In the genomic region with DNA sequence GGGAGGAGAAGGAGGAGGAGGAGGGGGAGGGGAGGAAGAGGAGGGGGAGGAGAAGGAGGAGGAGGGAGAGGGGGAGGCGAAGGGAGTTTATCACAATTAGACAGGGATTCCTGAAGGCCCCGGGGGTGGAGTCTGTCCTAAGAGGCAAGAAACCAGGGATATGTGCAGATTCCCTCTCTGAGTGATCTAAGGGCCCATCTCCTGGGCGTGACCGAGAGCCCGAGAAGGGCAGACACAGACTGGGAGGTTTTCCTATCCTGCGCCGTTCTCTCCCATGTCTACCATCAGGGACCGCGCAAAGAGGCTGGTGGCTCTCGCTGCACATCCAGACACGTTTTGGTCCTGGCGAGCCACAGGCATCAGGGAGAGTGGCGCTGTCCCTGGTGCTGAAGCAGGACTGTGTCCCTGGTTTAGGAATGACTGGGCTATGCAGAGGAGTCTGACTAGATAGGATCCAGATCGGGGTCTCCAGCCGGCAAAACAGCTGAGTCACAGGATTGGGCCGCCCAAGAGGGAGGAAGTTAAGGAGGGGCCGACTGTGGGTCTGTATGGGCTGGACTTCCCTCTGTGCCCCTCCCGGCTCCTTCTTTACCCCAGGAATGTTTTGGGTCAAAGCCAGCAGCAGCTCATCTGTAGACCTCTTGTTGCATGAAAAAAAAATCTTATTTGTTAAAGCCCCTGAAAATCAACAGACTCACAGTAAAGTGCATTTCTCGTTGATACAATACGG, we compare ENCODE assay signal across 8 cellular contexts. TPM values are rescaled to one million over a fixed set of nuclear protein-coding genes. Genes with fewer than 3 reads are reported as not detected.
DNase-seq lines count a peak whose midpoint lies in the region; ATAC-seq and TF ChIP-seq lines count a peak whose summit lies in the region.

No MANE protein-coding gene starts in this region.

- no peaks in the 10 kb centered on the region for H3K9me3 ChIP-seq in parathyroid adenoma (ENCODE audit: control insufficient read depth, low read length)

- H3K27me3 ChIP-seq in foreskin keratinocyte (no peaks in the 10 kb centered on the region), parathyroid adenoma (ENCODE audit: control insufficient read depth, insufficient read depth, low read length) (no peaks in the 10 kb centered on the region)

- no peaks in the 10 kb centered on the region for H3K79me2 ChIP-seq in parathyroid adenoma

- no peaks in the 10 kb centered on the region for H3K36me3 Mint-ChIP-seq in activated CD4-positive, alpha-beta memory T cell treated with anti-CD3 and anti-CD28 coated beads for 36 hours

- peaks cover 5% of the 10 kb centered on the region for H3K4me1 Mint-ChIP-seq in activated CD4-positive, alpha-beta memory T cell treated with anti-CD3 and anti-CD28 coated beads for 36 hours (ENCODE audit: low read depth)

- H3K4me3 ChIP-seq in parathyroid adenoma (ENCODE audit: low read depth, low read length), result no peak overlapping the region

- no peak overlapping the region for H3K27ac Mint-ChIP-seq in activated CD4-positive, alpha-beta memory T cell treated with anti-CD3 and anti-CD28 coated beads for 36 hours

- H3K27ac ChIP-seq in foreskin keratinocyte, result no peak overlapping the region
- H3K27ac ChIP-seq in parathyroid adenoma, result no peak overlapping the region

- intact Hi-C loops in activated CD4-positive, alpha-beta memory T cell treated with anti-CD3 and anti-CD28 coated beads for 36 hours (cut with micrococcal nuclease), result no loop called here

- peaks cover 50% of the 10 kb centered on the region for H3K27me3 Mint-ChIP-seq in activated CD4-positive, alpha-beta memory T cell treated with anti-CD3 and anti-CD28 coated beads for 36 hours

- no peak overlapping the region for H3K4me3 Mint-ChIP-seq in activated CD4-positive, alpha-beta memory T cell treated with anti-CD3 and anti-CD28 coated beads for 36 hours

- TF ChIP-seq CTCF in foreskin keratinocyte (conservative IDR thresholded peaks at IDR 0.05) (no peak), parathyroid adenoma (IDR thresholded peaks at IDR 0.05) (no peak)

- no peaks in the 10 kb centered on the region for H3K36me3 ChIP-seq in parathyroid adenoma (ENCODE audit: control insufficient read depth, insufficient read depth, low read length)

- peak overlapping the region; percentile 77 for H2AFZ ChIP-seq in parathyroid adenoma

- H3K4me2 ChIP-seq in parathyroid adenoma (ENCODE audit: low read length), result no peak overlapping the region

- POLR2A ChIA-PET in activated CD4-positive, alpha-beta memory T cell treated with anti-CD3 and anti-CD28 coated beads for 36 hours (lab: Charles Lee), result no interaction called here

- H3K4me1 ChIP-seq in foreskin keratinocyte (no peaks in the 10 kb centered on the region), parathyroid adenoma (peaks cover 9% of the 10 kb centered on the region)

- DNase-seq in CMK (ENCODE audit: low read depth) (peak; percentile 83), KG1 (lab: John Stamatoyannopoulos, UW) (peak; percentile 29), foreskin keratinocyte (peak in 1 of 2 donors; percentile 42), NCI-H748 treated with DMSO at 0.1 percent for 48 hours (lab: John Stamatoyannopoulos, UW) (no peak), NCI-H1417 treated with DMSO at 0.1 percent for 48 hours (lab: John Stamatoyannopoulos, UW) (no peak)
- DNase-seq in activated CD4-positive, alpha-beta memory T cell treated with anti-CD3 and anti-CD28 coated beads for 36 hours, result peak; percentile 70
- no peak for DNase-seq in stimulated activated naive CD4-positive, alpha-beta T cell (lab: John Stamatoyannopoulos, UW)

- ATAC-seq in foreskin keratinocyte, result peak; percentile 63

- no peaks in the 10 kb centered on the region for H3K9me3 Mint-ChIP-seq in activated CD4-positive, alpha-beta memory T cell treated with anti-CD3 and anti-CD28 coated beads for 36 hours

- CTCF ChIA-PET in activated CD4-positive, alpha-beta memory T cell treated with anti-CD3 and anti-CD28 coated beads for 36 hours (lab: Charles Lee), result interaction anchor here (1.1 kb wide), 1 partner anchor 38 kb away, joined by 5 read pairs; no protein-coding TSS in a partner anchor

- H3K9ac ChIP-seq in parathyroid adenoma, result no peak overlapping the region

RNA-seq across cellular contexts. Expression of a gene that starts 17.9 kb away (rescaled TPM):
- 1 to 10 TPM; 7.1 to 7.9 TPM for total RNA-seq in activated CD4-positive, alpha-beta memory T cell treated with anti-CD3 and anti-CD28 coated beads for 36 hours
- 3.0 and 4.5 TPM in 2 replicates for total RNA-seq in foreskin keratinocyte
- polyA plus RNA-seq in foreskin keratinocyte, result 0.88 and 0.90 TPM in 2 replicates

RNA-seq across cellular contexts. Expression of a gene that starts 21.7 kb away (rescaled TPM):
- total RNA-seq in activated CD4-positive, alpha-beta memory T cell treated with anti-CD3 and anti-CD28 coated beads for 36 hours, result not detected
- total RNA-seq in foreskin keratinocyte, result not detected in 2 replicates
- not detected in 2 replicates for polyA plus RNA-seq in foreskin keratinocyte

RNA-seq across cellular contexts. Expression of a gene that starts 51.6 kb away (rescaled TPM):
- under 1 TPM; 0.22 to 0.24 TPM for total RNA-seq in activated CD4-positive, alpha-beta memory T cell treated with anti-CD3 and anti-CD28 coated beads for 36 hours
- total RNA-seq in foreskin keratinocyte, result not detected in 2 replicates
- polyA plus RNA-seq in foreskin keratinocyte, result not detected in 2 replicates

Comparison
In these comparisons a context has a peak if more than half of its experiments do, and no peak if none do; other contexts are left out.
1. DNase-seq: peak in CMK (single experiment), KG1 (single experiment) and activated CD4-positive, alpha-beta memory T cell treated with anti-CD3 and anti-CD28 coated beads for 36 hours (single experiment); none in stimulated activated naive CD4-positive, alpha-beta T cell (0 of 6), NCI-H748 treated with DMSO at 0.1 percent for 48 hours (single experiment) and NCI-H1417 treated with DMSO at 0.1 percent for 48 hours (single experiment).